Comparison of ENCODE assay signal across 1 cellular context in the genomic region with DNA sequence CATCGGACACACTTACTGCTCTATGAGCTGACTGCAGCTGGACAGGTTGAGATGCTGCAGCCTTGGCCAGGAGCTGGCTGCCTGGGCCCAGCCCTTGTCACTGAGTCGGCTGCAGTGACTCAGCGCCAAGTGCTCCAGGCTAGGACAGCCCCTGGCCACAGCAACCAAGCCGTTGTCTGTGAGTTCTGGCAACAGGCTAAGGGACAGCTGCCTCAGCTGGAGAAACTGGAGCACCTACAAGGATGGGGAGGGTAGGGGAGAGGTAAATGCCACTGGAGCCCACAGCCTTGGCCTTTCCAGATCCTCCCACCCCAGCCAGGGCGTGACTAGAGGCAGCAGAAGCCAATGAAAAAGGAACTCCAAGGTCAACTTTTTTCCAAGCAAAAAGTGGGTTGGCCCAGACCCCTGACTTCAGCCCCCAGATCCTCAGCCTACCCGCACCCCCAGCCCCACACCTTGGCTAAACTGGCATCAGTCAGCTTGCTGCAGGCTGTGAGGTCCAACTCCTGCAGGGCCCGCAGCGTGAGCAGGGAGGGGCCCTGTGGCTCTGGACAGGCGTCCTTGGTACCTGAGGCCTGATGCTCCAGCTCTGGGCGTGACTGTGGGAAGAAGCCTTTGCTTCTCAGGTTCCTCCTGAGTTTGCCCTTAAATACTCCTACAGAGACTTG.
TF ChIP-seq lines count a peak whose summit lies in the region.

No MANE protein-coding gene starts in this region.

TF ChIP-seq in HepG2, 621 proteins besides CTCF, POLR2A, EP300 and RAD21 (continues in another document):
- TF ChIP-seq TEAD3 (CRISPR knock-in tag; optimal IDR thresholded peaks at IDR 0.05; ENCODE audit: borderline replicate concordance) (no peak), ZMYM3 (CRISPR knock-in tag; IDR thresholded peaks at IDR 0.05) (0 out of 2 replicates have a peak, but pooled peaks have one; percentile 55), MATR3 (CRISPR knock-in tag; IDR thresholded peaks at IDR 0.05) (no peak), ZNF383 (CRISPR knock-in tag; IDR thresholded peaks at IDR 0.05; ENCODE audit: borderline replicate concordance) (no peak), ARNT2 (CRISPR knock-in tag; IDR thresholded peaks at IDR 0.05; ENCODE audit: low read depth) (no peak), ZNF782 (CRISPR knock-in tag; IDR thresholded peaks at IDR 0.05; ENCODE audit: borderline replicate concordance) (0 out of 2 replicates have a peak, but pooled peaks have one; percentile 23), KLF15 (CRISPR knock-in tag; IDR thresholded peaks at IDR 0.05; ENCODE audit: borderline replicate concordance) (no peak), ZNF720 (CRISPR knock-in tag; IDR thresholded peaks at IDR 0.05) (no peak), YY1 (IDR thresholded peaks at IDR 0.05; ENCODE audit: insufficient read depth, insufficient replicate concordance, low read depth, low read length) (no peak), FOXC1 (CRISPR knock-in tag; IDR thresholded peaks at IDR 0.05; ENCODE audit: borderline replicate concordance) (no peak), POLR2AphosphoS5 (IDR thresholded peaks at IDR 0.05; ENCODE audit: low read depth, low read length) (no peak), AGO2 (optimal IDR thresholded peaks at IDR 0.05; ENCODE audit: low read depth, low read length) (peak; percentile 3), HOXA3 (CRISPR knock-in tag; IDR thresholded peaks at IDR 0.05) (0 out of 2 replicates have a peak, but pooled peaks have one; percentile 2), ZFP90 (CRISPR knock-in tag; IDR thresholded peaks at IDR 0.05; ENCODE audit: borderline replicate concordance) (0 out of 2 replicates have a peak, but pooled peaks have one; percentile 35), ZSCAN29 (CRISPR knock-in tag; conservative IDR thresholded peaks at IDR 0.05) (0 out of 2 replicates have a peak, but pooled peaks have one; percentile 16), ZNF121 (CRISPR knock-in tag; IDR thresholded peaks at IDR 0.05) (peak; percentile 63), ATF7 (IDR thresholded peaks at IDR 0.05) (no peak), ATF7 (CRISPR knock-in tag; IDR thresholded peaks at IDR 0.05) (no peak), SETDB1 (CRISPR knock-in tag; IDR thresholded peaks at IDR 0.05; ENCODE audit: borderline replicate concordance) (no peak), PAF1 (CRISPR knock-in tag; IDR thresholded peaks at IDR 0.05) (no peak), RBM39 (IDR thresholded peaks at IDR 0.05; ENCODE audit: low read depth, low read length, poor library complexity, severe bottlenecking) (no peak), ZNF790 (CRISPR knock-in tag; IDR thresholded peaks at IDR 0.05; ENCODE audit: borderline replicate concordance) (no peak), ZSCAN25 (CRISPR knock-in tag; IDR thresholded peaks at IDR 0.05) (no peak), ZSCAN20 (CRISPR knock-in tag; IDR thresholded peaks at IDR 0.05; ENCODE audit: borderline replicate concordance) (no peak), ZNF546 (CRISPR knock-in tag; conservative IDR thresholded peaks at IDR 0.05) (0 out of 2 replicates have a peak, but pooled peaks have one; percentile 26)
- TF ChIP-seq, protein P1, sequence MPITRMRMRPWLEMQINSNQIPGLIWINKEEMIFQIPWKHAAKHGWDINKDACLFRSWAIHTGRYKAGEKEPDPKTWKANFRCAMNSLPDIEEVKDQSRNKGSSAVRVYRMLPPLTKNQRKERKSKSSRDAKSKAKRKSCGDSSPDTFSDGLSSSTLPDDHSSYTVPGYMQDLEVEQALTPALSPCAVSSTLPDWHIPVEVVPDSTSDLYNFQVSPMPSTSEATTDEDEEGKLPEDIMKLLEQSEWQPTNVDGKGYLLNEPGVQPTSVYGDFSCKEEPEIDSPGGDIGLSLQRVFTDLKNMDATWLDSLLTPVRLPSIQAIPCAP (CRISPR knock-in tag; IDR thresholded peaks at IDR 0.05; ENCODE audit: low read depth), result no peak
- TF ChIP-seq, protein P2, sequence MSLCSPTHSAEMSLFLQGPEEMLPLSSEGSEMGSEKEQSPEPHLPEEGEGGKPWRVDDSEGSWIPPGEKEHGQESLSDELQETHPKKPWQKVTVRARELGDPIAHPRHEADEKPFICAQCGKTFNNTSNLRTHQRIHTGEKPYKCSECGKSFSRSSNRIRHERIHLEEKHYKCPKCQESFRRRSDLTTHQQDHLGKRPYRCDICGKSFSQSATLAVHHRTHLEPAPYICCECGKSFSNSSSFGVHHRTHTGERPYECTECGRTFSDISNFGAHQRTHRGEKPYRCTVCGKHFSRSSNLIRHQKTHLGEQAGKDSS (CRISPR knock-in tag; IDR thresholded peaks at IDR 0.05; ENCODE audit: borderline replicate concordance, low read depth), result peak; percentile 97
- TF ChIP-seq, protein P3, sequence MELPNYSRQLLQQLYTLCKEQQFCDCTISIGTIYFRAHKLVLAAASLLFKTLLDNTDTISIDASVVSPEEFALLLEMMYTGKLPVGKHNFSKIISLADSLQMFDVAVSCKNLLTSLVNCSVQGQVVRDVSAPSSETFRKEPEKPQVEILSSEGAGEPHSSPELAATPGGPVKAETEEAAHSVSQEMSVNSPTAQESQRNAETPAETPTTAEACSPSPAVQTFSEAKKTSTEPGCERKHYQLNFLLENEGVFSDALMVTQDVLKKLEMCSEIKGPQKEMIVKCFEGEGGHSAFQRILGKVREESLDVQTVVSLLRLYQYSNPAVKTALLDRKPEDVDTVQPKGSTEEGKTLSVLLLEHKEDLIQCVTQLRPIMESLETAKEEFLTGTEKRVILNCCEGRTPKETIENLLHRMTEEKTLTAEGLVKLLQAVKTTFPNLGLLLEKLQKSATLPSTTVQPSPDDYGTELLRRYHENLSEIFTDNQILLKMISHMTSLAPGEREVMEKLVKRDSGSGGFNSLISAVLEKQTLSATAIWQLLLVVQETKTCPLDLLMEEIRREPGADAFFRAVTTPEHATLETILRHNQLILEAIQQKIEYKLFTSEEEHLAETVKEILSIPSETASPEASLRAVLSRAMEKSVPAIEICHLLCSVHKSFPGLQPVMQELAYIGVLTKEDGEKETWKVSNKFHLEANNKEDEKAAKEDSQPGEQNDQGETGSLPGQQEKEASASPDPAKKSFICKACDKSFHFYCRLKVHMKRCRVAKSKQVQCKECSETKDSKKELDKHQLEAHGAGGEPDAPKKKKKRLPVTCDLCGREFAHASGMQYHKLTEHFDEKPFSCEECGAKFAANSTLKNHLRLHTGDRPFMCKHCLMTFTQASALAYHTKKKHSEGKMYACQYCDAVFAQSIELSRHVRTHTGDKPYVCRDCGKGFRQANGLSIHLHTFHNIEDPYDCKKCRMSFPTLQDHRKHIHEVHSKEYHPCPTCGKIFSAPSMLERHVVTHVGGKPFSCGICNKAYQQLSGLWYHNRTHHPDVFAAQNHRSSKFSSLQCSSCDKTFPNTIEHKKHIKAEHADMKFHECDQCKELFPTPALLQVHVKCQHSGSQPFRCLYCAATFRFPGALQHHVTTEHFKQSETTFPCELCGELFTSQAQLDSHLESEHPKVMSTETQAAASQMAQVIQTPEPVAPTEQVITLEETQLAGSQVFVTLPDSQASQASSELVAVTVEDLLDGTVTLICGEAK (IDR thresholded peaks at IDR 0.05), result no peak
- TF ChIP-seq, protein P3 (CRISPR knock-in tag; IDR thresholded peaks at IDR 0.05), result no peak
- TF ChIP-seq, protein P4, sequence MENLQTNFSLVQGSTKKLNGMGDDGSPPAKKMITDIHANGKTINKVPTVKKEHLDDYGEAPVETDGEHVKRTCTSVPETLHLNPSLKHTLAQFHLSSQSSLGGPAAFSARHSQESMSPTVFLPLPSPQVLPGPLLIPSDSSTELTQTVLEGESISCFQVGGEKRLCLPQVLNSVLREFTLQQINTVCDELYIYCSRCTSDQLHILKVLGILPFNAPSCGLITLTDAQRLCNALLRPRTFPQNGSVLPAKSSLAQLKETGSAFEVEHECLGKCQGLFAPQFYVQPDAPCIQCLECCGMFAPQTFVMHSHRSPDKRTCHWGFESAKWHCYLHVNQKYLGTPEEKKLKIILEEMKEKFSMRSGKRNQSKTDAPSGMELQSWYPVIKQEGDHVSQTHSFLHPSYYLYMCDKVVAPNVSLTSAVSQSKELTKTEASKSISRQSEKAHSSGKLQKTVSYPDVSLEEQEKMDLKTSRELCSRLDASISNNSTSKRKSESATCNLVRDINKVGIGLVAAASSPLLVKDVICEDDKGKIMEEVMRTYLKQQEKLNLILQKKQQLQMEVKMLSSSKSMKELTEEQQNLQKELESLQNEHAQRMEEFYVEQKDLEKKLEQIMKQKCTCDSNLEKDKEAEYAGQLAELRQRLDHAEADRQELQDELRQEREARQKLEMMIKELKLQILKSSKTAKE (CRISPR knock-in tag; IDR thresholded peaks at IDR 0.05; ENCODE audit: borderline replicate concordance), result no peak
- TF ChIP-seq, protein P5, sequence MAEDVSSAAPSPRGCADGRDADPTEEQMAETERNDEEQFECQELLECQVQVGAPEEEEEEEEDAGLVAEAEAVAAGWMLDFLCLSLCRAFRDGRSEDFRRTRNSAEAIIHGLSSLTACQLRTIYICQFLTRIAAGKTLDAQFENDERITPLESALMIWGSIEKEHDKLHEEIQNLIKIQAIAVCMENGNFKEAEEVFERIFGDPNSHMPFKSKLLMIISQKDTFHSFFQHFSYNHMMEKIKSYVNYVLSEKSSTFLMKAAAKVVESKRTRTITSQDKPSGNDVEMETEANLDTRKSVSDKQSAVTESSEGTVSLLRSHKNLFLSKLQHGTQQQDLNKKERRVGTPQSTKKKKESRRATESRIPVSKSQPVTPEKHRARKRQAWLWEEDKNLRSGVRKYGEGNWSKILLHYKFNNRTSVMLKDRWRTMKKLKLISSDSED (CRISPR knock-in tag; IDR thresholded peaks at IDR 0.05), result no peak
- TF ChIP-seq, protein P6, sequence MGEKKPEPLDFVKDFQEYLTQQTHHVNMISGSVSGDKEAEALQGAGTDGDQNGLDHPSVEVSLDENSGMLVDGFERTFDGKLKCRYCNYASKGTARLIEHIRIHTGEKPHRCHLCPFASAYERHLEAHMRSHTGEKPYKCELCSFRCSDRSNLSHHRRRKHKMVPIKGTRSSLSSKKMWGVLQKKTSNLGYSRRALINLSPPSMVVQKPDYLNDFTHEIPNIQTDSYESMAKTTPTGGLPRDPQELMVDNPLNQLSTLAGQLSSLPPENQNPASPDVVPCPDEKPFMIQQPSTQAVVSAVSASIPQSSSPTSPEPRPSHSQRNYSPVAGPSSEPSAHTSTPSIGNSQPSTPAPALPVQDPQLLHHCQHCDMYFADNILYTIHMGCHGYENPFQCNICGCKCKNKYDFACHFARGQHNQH (CRISPR knock-in tag; IDR thresholded peaks at IDR 0.05), result no peak
- TF ChIP-seq, protein P7, sequence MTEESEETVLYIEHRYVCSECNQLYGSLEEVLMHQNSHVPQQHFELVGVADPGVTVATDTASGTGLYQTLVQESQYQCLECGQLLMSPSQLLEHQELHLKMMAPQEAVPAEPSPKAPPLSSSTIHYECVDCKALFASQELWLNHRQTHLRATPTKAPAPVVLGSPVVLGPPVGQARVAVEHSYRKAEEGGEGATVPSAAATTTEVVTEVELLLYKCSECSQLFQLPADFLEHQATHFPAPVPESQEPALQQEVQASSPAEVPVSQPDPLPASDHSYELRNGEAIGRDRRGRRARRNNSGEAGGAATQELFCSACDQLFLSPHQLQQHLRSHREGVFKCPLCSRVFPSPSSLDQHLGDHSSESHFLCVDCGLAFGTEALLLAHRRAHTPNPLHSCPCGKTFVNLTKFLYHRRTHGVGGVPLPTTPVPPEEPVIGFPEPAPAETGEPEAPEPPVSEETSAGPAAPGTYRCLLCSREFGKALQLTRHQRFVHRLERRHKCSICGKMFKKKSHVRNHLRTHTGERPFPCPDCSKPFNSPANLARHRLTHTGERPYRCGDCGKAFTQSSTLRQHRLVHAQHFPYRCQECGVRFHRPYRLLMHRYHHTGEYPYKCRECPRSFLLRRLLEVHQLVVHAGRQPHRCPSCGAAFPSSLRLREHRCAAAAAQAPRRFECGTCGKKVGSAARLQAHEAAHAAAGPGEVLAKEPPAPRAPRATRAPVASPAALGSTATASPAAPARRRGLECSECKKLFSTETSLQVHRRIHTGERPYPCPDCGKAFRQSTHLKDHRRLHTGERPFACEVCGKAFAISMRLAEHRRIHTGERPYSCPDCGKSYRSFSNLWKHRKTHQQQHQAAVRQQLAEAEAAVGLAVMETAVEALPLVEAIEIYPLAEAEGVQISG (CRISPR knock-in tag; IDR thresholded peaks at IDR 0.05), result no peak
- TF ChIP-seq, protein P8, sequence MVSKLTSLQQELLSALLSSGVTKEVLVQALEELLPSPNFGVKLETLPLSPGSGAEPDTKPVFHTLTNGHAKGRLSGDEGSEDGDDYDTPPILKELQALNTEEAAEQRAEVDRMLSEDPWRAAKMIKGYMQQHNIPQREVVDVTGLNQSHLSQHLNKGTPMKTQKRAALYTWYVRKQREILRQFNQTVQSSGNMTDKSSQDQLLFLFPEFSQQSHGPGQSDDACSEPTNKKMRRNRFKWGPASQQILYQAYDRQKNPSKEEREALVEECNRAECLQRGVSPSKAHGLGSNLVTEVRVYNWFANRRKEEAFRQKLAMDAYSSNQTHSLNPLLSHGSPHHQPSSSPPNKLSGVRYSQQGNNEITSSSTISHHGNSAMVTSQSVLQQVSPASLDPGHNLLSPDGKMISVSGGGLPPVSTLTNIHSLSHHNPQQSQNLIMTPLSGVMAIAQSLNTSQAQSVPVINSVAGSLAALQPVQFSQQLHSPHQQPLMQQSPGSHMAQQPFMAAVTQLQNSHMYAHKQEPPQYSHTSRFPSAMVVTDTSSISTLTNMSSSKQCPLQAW (CRISPR knock-in tag; IDR thresholded peaks at IDR 0.05), result no peak
- TF ChIP-seq, protein P9, sequence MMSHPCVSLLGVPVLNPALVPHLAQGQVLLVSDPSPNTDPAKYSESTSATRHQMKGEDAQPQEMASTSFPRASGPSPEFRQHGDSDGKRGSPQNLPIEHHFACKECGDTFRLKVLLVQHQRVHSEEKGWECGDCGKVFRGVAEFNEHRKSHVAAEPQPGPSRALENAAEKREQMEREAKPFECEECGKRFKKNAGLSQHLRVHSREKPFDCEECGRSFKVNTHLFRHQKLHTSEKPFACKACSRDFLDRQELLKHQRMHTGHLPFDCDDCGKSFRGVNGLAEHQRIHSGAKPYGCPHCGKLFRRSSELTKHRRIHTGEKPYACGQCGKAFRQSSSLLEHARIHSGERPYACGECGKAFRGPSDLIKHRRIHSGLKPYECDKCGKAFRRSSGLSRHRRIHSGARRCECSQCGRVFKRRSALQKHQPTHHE (CRISPR knock-in tag; IDR thresholded peaks at IDR 0.05; ENCODE audit: borderline replicate concordance), result no peak
